16 cellular contexts compared by ENCODE assay signal in genomic region chr2:66390152-66390551, GRCh38. TPM values are rescaled to one million over a fixed set of nuclear protein-coding genes. Genes with fewer than 3 reads are reported as not detected.
"Had no signal": no experiment of that assay in that cellular context is flagged by ENCODE, and none has a peak within 500 bp of the region (broad histone marks: within the 10 kb centered on the region; RNA-seq: fewer than 3 reads in every experiment).

No MANE protein-coding gene starts in this region.

- H3K4me1 Mint-ChIP-seq: activated CD4-positive, alpha-beta T cell treated with anti-CD3 and anti-CD28 coated beads, Interleukin-2, amount 10 ng/mL, durations not matched to agents 7 days and 5 days; activated naive CD4-positive, alpha-beta T cell treated with anti-CD3 and anti-CD28 coated beads, Interleukin-2, amount 50 U/mL, for 24 hours; stimulated activated naive CD8-positive, alpha-beta T cell treated with anti-CD3 and anti-CD28 coated beads, Interleukin-15, amount 100 ng/mL, for 72 hours had no signal

- H3K9me3 ChIP-seq: body of pancreas, left ventricle myocardium inferior, testis, uterus had no signal

- H3K36me3 ChIP-seq: left ventricle myocardium inferior, uterus had no signal

- H3K27ac Mint-ChIP-seq: activated CD4-positive, alpha-beta T cell treated with anti-CD3 and anti-CD28 coated beads, Interleukin-2, amount 10 ng/mL, durations not matched to agents 7 days and 5 days; activated naive CD4-positive, alpha-beta T cell treated with anti-CD3 and anti-CD28 coated beads, Interleukin-2, amount 50 U/mL, for 24 hours; stimulated activated naive CD8-positive, alpha-beta T cell treated with anti-CD3 and anti-CD28 coated beads, Interleukin-15, amount 100 ng/mL, for 72 hours; T-helper 1 cell treated with Interleukin-12 subunit alpha and Interleukin-12 subunit beta and Interleukin-4 antibody, amounts not matched to agents 30 μg/mL and 1 μg/mL, for 36 hours had no signal

- DNase-seq: activated CD4-positive, alpha-beta T cell treated with anti-CD3 and anti-CD28 coated beads, Interleukin-2, amount 10 ng/mL, durations not matched to agents 7 days and 5 days; activated CD4-positive, CD25-positive, alpha-beta regulatory T cell; activated CD8-positive, alpha-beta memory T cell treated with anti-CD3 and anti-CD28 coated beads for 24 hours; body of pancreas; cerebellar nuclear complex; dermis blood vessel endothelial cell; foreskin melanocyte; head of caudate nucleus; islet precursor cell; left ventricle myocardium inferior; stimulated activated CD4-positive, alpha-beta T cell treated with anti-CD3 and anti-CD28 coated beads, Interleukin-4, amount 100 ng/mL, for 24 hours; stimulated activated naive CD8-positive, alpha-beta T cell treated with anti-CD3 and anti-CD28 coated beads, Interleukin-15, amount 100 ng/mL, for 72 hours; testis had no signal

- H3K27me3 ChIP-seq: body of pancreas, testis, uterus had no signal

- H3K9me3 Mint-ChIP-seq: activated CD4-positive, alpha-beta T cell treated with anti-CD3 and anti-CD28 coated beads, Interleukin-2, amount 10 ng/mL, durations not matched to agents 7 days and 5 days; activated naive CD4-positive, alpha-beta T cell treated with anti-CD3 and anti-CD28 coated beads, Interleukin-2, amount 50 U/mL, for 24 hours; T-helper 1 cell treated with Interleukin-12 subunit alpha and Interleukin-12 subunit beta and Interleukin-4 antibody, amounts not matched to agents 30 μg/mL and 1 μg/mL, for 36 hours had no signal

- H3K36me3 Mint-ChIP-seq: activated naive CD4-positive, alpha-beta T cell treated with anti-CD3 and anti-CD28 coated beads, Interleukin-2, amount 50 U/mL, for 24 hours had no signal

- H3K4me3 ChIP-seq: body of pancreas, left ventricle myocardium inferior, testis, uterus had no signal

- H3K27ac ChIP-seq: body of pancreas, left ventricle myocardium inferior, testis had no signal

- H3K4me1 ChIP-seq: body of pancreas, left ventricle myocardium inferior, testis, uterus had no signal

- H3K4me3 Mint-ChIP-seq: activated CD4-positive, alpha-beta T cell treated with anti-CD3 and anti-CD28 coated beads, Interleukin-2, amount 10 ng/mL, durations not matched to agents 7 days and 5 days; activated naive CD4-positive, alpha-beta T cell treated with anti-CD3 and anti-CD28 coated beads, Interleukin-2, amount 50 U/mL, for 24 hours; stimulated activated naive CD8-positive, alpha-beta T cell treated with anti-CD3 and anti-CD28 coated beads, Interleukin-15, amount 100 ng/mL, for 72 hours; T-helper 1 cell treated with Interleukin-12 subunit alpha and Interleukin-12 subunit beta and Interleukin-4 antibody, amounts not matched to agents 30 μg/mL and 1 μg/mL, for 36 hours had no signal

- H3K27me3 Mint-ChIP-seq: activated CD4-positive, alpha-beta T cell treated with anti-CD3 and anti-CD28 coated beads, Interleukin-2, amount 10 ng/mL, durations not matched to agents 7 days and 5 days; activated naive CD4-positive, alpha-beta T cell treated with anti-CD3 and anti-CD28 coated beads, Interleukin-2, amount 50 U/mL, for 24 hours; stimulated activated naive CD8-positive, alpha-beta T cell treated with anti-CD3 and anti-CD28 coated beads, Interleukin-15, amount 100 ng/mL, for 72 hours had no signal

RNA-seq across cellular contexts. Expression of gene MEIS1, which starts 44.8 kb away (rescaled TPM):
- total RNA-seq: activated CD4-positive, alpha-beta T cell treated with anti-CD3 and anti-CD28 coated beads, Interleukin-2, amount 10 ng/mL, durations not matched to agents 7 days and 5 days had no signal
